11 cellular contexts compared by ENCODE assay signal in genomic region chr17:83152745-83153611, GRCh38.
A peak's percentile ranks its signal among the peaks of the same experiment; 100 is the strongest.
DNase-seq lines count a peak whose midpoint lies in the region; ATAC-seq lines count a peak whose summit lies in the region.
"Had no signal": no experiment of that assay in that cellular context is flagged by ENCODE, and none has a peak within 500 bp of the region (broad histone marks: within the 10 kb centered on the region; RNA-seq: fewer than 3 reads in every experiment).

No MANE protein-coding gene starts in this region.

- peak overlapping the region; percentile 24; the same call in 1 of the 2 replicates for H3K9ac ChIP-seq in BLaER1

- H3K36me3 Mint-ChIP-seq in naive thymus-derived CD4-positive, alpha-beta T cell, result no peaks in the 10 kb centered on the region
- H3K36me3 Mint-ChIP-seq in T-helper 2 cell treated with Interferon-gamma antibody and Interleukin-4, amounts not matched to agents 5 μg/mL and 100 μg/mL, for 36 hours (ENCODE audit: low read depth), result no peaks in the 10 kb centered on the region

- no peak overlapping the region for H3K4me3 ChIP-seq in BLaER1
- no peak overlapping the region for H3K4me3 ChIP-seq in naive thymus-derived CD4-positive, alpha-beta T cell (ENCODE audit: low read length)
- H3K4me3 ChIP-seq: stomach had no signal

- intact Hi-C loops in Right ventricle myocardium inferior (cut with DNase I), result no loop called here
- intact Hi-C loops in naive thymus-derived CD4-positive, alpha-beta T cell (cut with micrococcal nuclease), result no loop called here

- H3K27me3 ChIP-seq in BLaER1, result peaks cover 12% of the 10 kb centered on the region
- no peaks in the 10 kb centered on the region for H3K27me3 ChIP-seq in naive thymus-derived CD4-positive, alpha-beta T cell (ENCODE audit: control insufficient read depth in 2 of 2, insufficient read depth in 2 of 2, low read length in 2 of 2)

- H3K4me3 Mint-ChIP-seq in naive thymus-derived CD4-positive, alpha-beta T cell, result no peak overlapping the region
- H3K4me3 Mint-ChIP-seq in T-helper 2 cell treated with Interferon-gamma antibody and Interleukin-4, amounts not matched to agents 5 μg/mL and 100 μg/mL, for 36 hours, result no peak overlapping the region

- H3K9me3 ChIP-seq in BLaER1, result no peaks in the 10 kb centered on the region
- H3K9me3 ChIP-seq in naive thymus-derived CD4-positive, alpha-beta T cell (ENCODE audit: control insufficient read depth in 2 of 3, low read length in 3 of 3), result no peaks in the 10 kb centered on the region
- H3K9me3 ChIP-seq: stomach had no signal

- H3K9me3 Mint-ChIP-seq in naive thymus-derived CD4-positive, alpha-beta T cell, result no peaks in the 10 kb centered on the region
- H3K9me3 Mint-ChIP-seq in T-helper 2 cell treated with Interferon-gamma antibody and Interleukin-4, amounts not matched to agents 5 μg/mL and 100 μg/mL, for 36 hours, result no peaks in the 10 kb centered on the region

- no peaks in the 10 kb centered on the region for H3K36me3 ChIP-seq in BLaER1
- H3K36me3 ChIP-seq in naive thymus-derived CD4-positive, alpha-beta T cell (ENCODE audit: control insufficient read depth in 2 of 3, insufficient read depth in 3 of 3, low read length in 3 of 3), result no peaks in the 10 kb centered on the region
- H3K36me3 ChIP-seq: stomach had no signal

- no peak overlapping the region for H3K27ac Mint-ChIP-seq in naive thymus-derived CD4-positive, alpha-beta T cell
- no peak overlapping the region for H3K27ac Mint-ChIP-seq in T-helper 2 cell treated with Interferon-gamma antibody and Interleukin-4, amounts not matched to agents 5 μg/mL and 100 μg/mL, for 36 hours

- peak overlapping the region; percentile 84 for H3K4me2 ChIP-seq in BLaER1

- H3K27me3 Mint-ChIP-seq in naive thymus-derived CD4-positive, alpha-beta T cell, result peaks cover 0 to 16% (median 4%) of the 10 kb centered on the region in 5 donors
- H3K27me3 Mint-ChIP-seq in T-helper 2 cell treated with Interferon-gamma antibody and Interleukin-4, amounts not matched to agents 5 μg/mL and 100 μg/mL, for 36 hours (ENCODE audit: low read depth), result peaks cover 7% of the 10 kb centered on the region

- DNase-seq in NOMO-1 treated with DMSO at 0.1 percent for 48 hours (lab: John Stamatoyannopoulos, UW; ENCODE audit: unreplicated experiment) (peak; percentile 86), Right ventricle myocardium inferior (ENCODE audit: missing footprints) (peak; percentile 90), superior temporal gyrus (ENCODE audit: extremely low spot score) (no peak), NCI-H2227 treated with DMSO at 0.1 percent for 48 hours (lab: John Stamatoyannopoulos, UW) (no peak)
- no peak for DNase-seq in naive thymus-derived CD4-positive, alpha-beta T cell
- no peak for DNase-seq in T-helper 2 cell treated with Interferon-gamma antibody and Interleukin-4, amounts not matched to agents 5 μg/mL and 100 μg/mL, for 36 hours (ENCODE audit: low spot score)
- DNase-seq: GDM1, GOT3, stomach had no signal

- H4K20me1 ChIP-seq in BLaER1, result no peaks in the 10 kb centered on the region

- ATAC-seq in Right ventricle myocardium inferior, result peak; percentile 18
- peak; percentile 55 for ATAC-seq in naive thymus-derived CD4-positive, alpha-beta T cell
- ATAC-seq in HG03378 (IDR thresholded peaks at IDR 0.05; ENCODE audit: unreplicated experiment), result no peak

- POLR2A ChIA-PET in naive thymus-derived CD4-positive, alpha-beta T cell (lab: Charles Lee), result no interaction called here

- CTCF ChIA-PET in naive thymus-derived CD4-positive, alpha-beta T cell (lab: Charles Lee), result no interaction called here

- no peak overlapping the region for H3K27ac ChIP-seq in BLaER1
- no peak overlapping the region for H3K27ac ChIP-seq in naive thymus-derived CD4-positive, alpha-beta T cell (ENCODE audit: low read depth, low read length)

- H3K4me1 Mint-ChIP-seq in naive thymus-derived CD4-positive, alpha-beta T cell, result peaks cover 0 to 12% (median 4%) of the 10 kb centered on the region in 7 donors
- peaks cover 12% of the 10 kb centered on the region for H3K4me1 Mint-ChIP-seq in T-helper 2 cell treated with Interferon-gamma antibody and Interleukin-4, amounts not matched to agents 5 μg/mL and 100 μg/mL, for 36 hours (ENCODE audit: low read depth)

- peaks cover 42% of the 10 kb centered on the region for H3K4me1 ChIP-seq in BLaER1
- H3K4me1 ChIP-seq in naive thymus-derived CD4-positive, alpha-beta T cell (ENCODE audit: control insufficient read depth in 2 of 2, insufficient read depth in 2 of 2, low read length in 2 of 2), result no peaks in the 10 kb centered on the region

Comparison
In these comparisons a context has a peak if more than half of its experiments do, and no peak if none do; other contexts are left out.
1. DNase-seq: peak in NOMO-1 treated with DMSO at 0.1 percent for 48 hours (single experiment) and Right ventricle myocardium inferior (single experiment); none in naive thymus-derived CD4-positive, alpha-beta T cell (0 of 9), T-helper 2 cell treated with Interferon-gamma antibody and Interleukin-4, amounts not matched to agents 5 μg/mL and 100 μg/mL, for 36 hours (single experiment), superior temporal gyrus (single experiment) and NCI-H2227 treated with DMSO at 0.1 percent for 48 hours (single experiment).